Comparison of ENCODE assay signal across 18 cellular contexts in the genomic region with DNA sequence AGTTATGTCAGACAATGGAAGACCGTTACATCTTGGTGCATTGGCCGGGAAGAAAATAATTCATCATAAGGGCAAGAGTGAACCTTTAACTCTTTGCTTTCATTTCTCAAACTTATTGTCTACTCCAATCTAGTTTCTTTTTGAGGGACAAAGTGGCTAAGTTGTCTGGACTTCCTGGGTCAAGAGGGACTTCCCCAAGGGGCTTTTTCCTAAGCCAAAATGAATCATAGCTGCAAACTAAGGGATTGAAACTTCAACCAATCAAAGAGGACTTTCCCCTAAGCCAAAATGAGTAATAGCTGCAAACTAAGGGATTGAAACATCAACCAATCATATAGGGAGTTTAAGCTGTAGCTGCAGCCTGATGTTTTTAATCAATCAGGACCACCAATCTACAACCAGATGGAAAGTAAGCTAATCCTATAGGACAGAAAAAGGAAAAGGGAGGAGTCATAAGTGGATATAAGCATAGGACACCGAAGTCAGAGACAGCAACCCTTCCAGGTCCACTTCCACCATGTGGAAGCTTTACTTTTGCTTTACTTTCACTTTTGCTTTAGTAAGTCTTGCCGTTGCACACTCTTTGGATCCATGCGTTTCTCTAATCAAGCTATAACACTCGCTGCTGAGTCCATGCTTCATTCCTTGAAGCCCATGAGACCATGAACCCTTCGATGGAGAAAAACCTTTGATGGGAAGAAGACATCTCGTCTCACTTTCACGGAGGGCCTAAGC.
DNase-seq lines count a peak whose midpoint lies in the region; ATAC-seq and FAIRE-seq lines count a peak whose summit lies in the region.
"Had no signal": no experiment of that assay in that cellular context is flagged by ENCODE, and none has a peak within 500 bp of the region (broad histone marks: within the 10 kb centered on the region; RNA-seq: fewer than 3 reads in every experiment).

No MANE protein-coding gene starts in this region.

- H3K27ac ChIP-seq in small intestine (ENCODE audit: low read depth in 1 of 2, low read length in 1 of 2), result no peak overlapping the region
- H3K27ac ChIP-seq: hepatocyte, upper lobe of left lung, WERI-Rb-1 had no signal

- CTCF ChIA-PET in activated CD8-positive, alpha-beta memory T cell treated with anti-CD3 and anti-CD28 coated beads, Interleukin-2, amount 10 ng/mL, durations not matched to agents 7 days and 5 days (lab: Charles Lee), result no interaction called here
- CTCF ChIA-PET in activated CD4-positive, alpha-beta memory T cell treated with anti-CD3 and anti-CD28 coated beads, Interleukin-2, amount 10 ng/mL, durations not matched to agents 7 days and 5 days (lab: Charles Lee), result no interaction called here

- H3K4me3 Mint-ChIP-seq in activated CD8-positive, alpha-beta memory T cell treated with anti-CD3 and anti-CD28 coated beads, Interleukin-2, amount 10 ng/mL, durations not matched to agents 7 days and 5 days, result peak overlapping the region; percentile 38
- peak overlapping the region; percentile 32 for H3K4me3 Mint-ChIP-seq in activated CD4-positive, alpha-beta memory T cell treated with anti-CD3 and anti-CD28 coated beads, Interleukin-2, amount 10 ng/mL, durations not matched to agents 7 days and 5 days
- H3K4me3 Mint-ChIP-seq: stimulated activated naive CD8-positive, alpha-beta T cell treated with anti-CD3 and anti-CD28 coated beads, Interleukin-15, Interleukin-2, amounts not matched to agents 100 ng/mL and 50 ng/mL, for 24 hours had no signal

- no peaks in the 10 kb centered on the region for H3K27me3 ChIP-seq in small intestine (ENCODE audit: control insufficient read depth in 2 of 2, insufficient read depth in 2 of 2, low read length in 2 of 2)
- H3K27me3 ChIP-seq: hepatocyte, upper lobe of left lung had no signal

- no peaks in the 10 kb centered on the region for H3K4me1 ChIP-seq in small intestine (ENCODE audit: control insufficient read depth in 2 of 2, insufficient read depth in 1 of 2, low read depth in 1 of 2, low read length in 1 of 2)
- H3K4me1 ChIP-seq: upper lobe of left lung had no signal

- ATAC-seq in activated CD8-positive, alpha-beta memory T cell treated with anti-CD3 and anti-CD28 coated beads, Interleukin-2, amount 10 ng/mL, durations not matched to agents 7 days and 5 days, result no peak
- peak; percentile 48 for ATAC-seq in HG02981 (IDR thresholded peaks at IDR 0.05; ENCODE audit: unreplicated experiment)
- ATAC-seq in HG02970 (IDR thresholded peaks at IDR 0.05; ENCODE audit: low FRiP score, unreplicated experiment), result no peak
- ATAC-seq in GM18498 (IDR thresholded peaks at IDR 0.05; ENCODE audit: unreplicated experiment), result no peak

- H3K4me1 Mint-ChIP-seq in activated CD8-positive, alpha-beta memory T cell treated with anti-CD3 and anti-CD28 coated beads, Interleukin-2, amount 10 ng/mL, durations not matched to agents 7 days and 5 days, result peaks cover 12% of the 10 kb centered on the region
- H3K4me1 Mint-ChIP-seq in activated CD4-positive, alpha-beta memory T cell treated with anti-CD3 and anti-CD28 coated beads, Interleukin-2, amount 10 ng/mL, durations not matched to agents 7 days and 5 days, result peaks cover 9% of the 10 kb centered on the region

- DNase-seq in activated CD8-positive, alpha-beta memory T cell treated with anti-CD3 and anti-CD28 coated beads, Interleukin-2, amount 10 ng/mL, durations not matched to agents 7 days and 5 days, result no peak
- no peak for DNase-seq in activated CD8-positive, alpha-beta memory T cell treated with anti-CD3 and anti-CD28 coated beads, Interleukin-2, amount 50 U/mL, for 48 hours
- no peak for DNase-seq in activated CD4-positive, alpha-beta memory T cell treated with anti-CD3 and anti-CD28 coated beads, Interleukin-2, amount 10 ng/mL, durations not matched to agents 7 days and 5 days
- DNase-seq in small intestine, result peak; percentile 10
- DNase-seq in HuH-7.5 (ENCODE audit: low spot score), result no peak
- DNase-seq: activated effector memory CD4-positive, alpha-beta T cell treated with Interleukin-2 at 50 U/mL for 16 hours; cerebellar nuclear complex; effector CD8-positive, alpha-beta T cell; islet precursor cell; mesendoderm; MV-4-11; upper lobe of left lung; WERI-Rb-1 had no signal

- FAIRE-seq in small intestine (lab: Jason Lieb, UNC), result no peak

- H3K27me3 Mint-ChIP-seq in activated CD8-positive, alpha-beta memory T cell treated with anti-CD3 and anti-CD28 coated beads, Interleukin-2, amount 10 ng/mL, durations not matched to agents 7 days and 5 days, result no peaks in the 10 kb centered on the region
- H3K27me3 Mint-ChIP-seq in activated CD4-positive, alpha-beta memory T cell treated with anti-CD3 and anti-CD28 coated beads, Interleukin-2, amount 10 ng/mL, durations not matched to agents 7 days and 5 days, result no peaks in the 10 kb centered on the region
- H3K27me3 Mint-ChIP-seq: stimulated activated naive CD8-positive, alpha-beta T cell treated with anti-CD3 and anti-CD28 coated beads, Interleukin-15, Interleukin-2, amounts not matched to agents 100 ng/mL and 50 ng/mL, for 24 hours had no signal

- no peaks in the 10 kb centered on the region for H3K9me3 ChIP-seq in small intestine (ENCODE audit: control insufficient read depth, low read depth)
- H3K9me3 ChIP-seq: upper lobe of left lung had no signal

- peak overlapping the region; percentile 62 for H3K27ac Mint-ChIP-seq in activated CD8-positive, alpha-beta memory T cell treated with anti-CD3 and anti-CD28 coated beads, Interleukin-2, amount 10 ng/mL, durations not matched to agents 7 days and 5 days
- H3K27ac Mint-ChIP-seq in activated CD4-positive, alpha-beta memory T cell treated with anti-CD3 and anti-CD28 coated beads, Interleukin-2, amount 10 ng/mL, durations not matched to agents 7 days and 5 days, result no peak overlapping the region
- H3K27ac Mint-ChIP-seq: stimulated activated naive CD8-positive, alpha-beta T cell treated with anti-CD3 and anti-CD28 coated beads, Interleukin-15, Interleukin-2, amounts not matched to agents 100 ng/mL and 50 ng/mL, for 24 hours had no signal

- H3K36me3 ChIP-seq in small intestine (ENCODE audit: control insufficient read depth in 2 of 2, insufficient read depth in 2 of 2, low read length in 2 of 2), result no peaks in the 10 kb centered on the region
- H3K36me3 ChIP-seq: upper lobe of left lung, WERI-Rb-1 had no signal

- no peaks in the 10 kb centered on the region for H3K9me3 Mint-ChIP-seq in activated CD8-positive, alpha-beta memory T cell treated with anti-CD3 and anti-CD28 coated beads, Interleukin-2, amount 10 ng/mL, durations not matched to agents 7 days and 5 days (ENCODE audit: low read depth)
- H3K9me3 Mint-ChIP-seq in activated CD4-positive, alpha-beta memory T cell treated with anti-CD3 and anti-CD28 coated beads, Interleukin-2, amount 10 ng/mL, durations not matched to agents 7 days and 5 days, result peaks cover 2% of the 10 kb centered on the region
- H3K9me3 Mint-ChIP-seq: stimulated activated naive CD8-positive, alpha-beta T cell treated with anti-CD3 and anti-CD28 coated beads, Interleukin-15, Interleukin-2, amounts not matched to agents 100 ng/mL and 50 ng/mL, for 24 hours had no signal

- POLR2A ChIA-PET in activated CD4-positive, alpha-beta memory T cell treated with anti-CD3 and anti-CD28 coated beads, Interleukin-2, amount 10 ng/mL, durations not matched to agents 7 days and 5 days (lab: Charles Lee), result no interaction called here

- no peak overlapping the region for H3K4me3 ChIP-seq in small intestine (ENCODE audit: low read depth in 1 of 2, low read length in 2 of 2)
- H3K4me3 ChIP-seq: hepatocyte, upper lobe of left lung had no signal

- no peaks in the 10 kb centered on the region for H3K36me3 Mint-ChIP-seq in activated CD8-positive, alpha-beta memory T cell treated with anti-CD3 and anti-CD28 coated beads, Interleukin-2, amount 10 ng/mL, durations not matched to agents 7 days and 5 days
- no peaks in the 10 kb centered on the region for H3K36me3 Mint-ChIP-seq in activated CD4-positive, alpha-beta memory T cell treated with anti-CD3 and anti-CD28 coated beads, Interleukin-2, amount 10 ng/mL, durations not matched to agents 7 days and 5 days (ENCODE audit: low read depth)

- 66 to 82% methylated on average over 9 of the region's 9 CpGs; no CpG with 5 or more reads in 1 of the 3 donors for WGBS in small intestine, 3 donors
